ENCODE assay signal across 1 cellular context in genomic region chr14:95507701-95508103, GRCh38.
TF ChIP-seq lines count a peak whose summit lies in the region.

No MANE protein-coding gene starts in this region.

TF ChIP-seq in GM23338, 12 proteins besides CTCF, POLR2A, EP300 and RAD21 (continued from another document):
- TF ChIP-seq, protein P1, sequence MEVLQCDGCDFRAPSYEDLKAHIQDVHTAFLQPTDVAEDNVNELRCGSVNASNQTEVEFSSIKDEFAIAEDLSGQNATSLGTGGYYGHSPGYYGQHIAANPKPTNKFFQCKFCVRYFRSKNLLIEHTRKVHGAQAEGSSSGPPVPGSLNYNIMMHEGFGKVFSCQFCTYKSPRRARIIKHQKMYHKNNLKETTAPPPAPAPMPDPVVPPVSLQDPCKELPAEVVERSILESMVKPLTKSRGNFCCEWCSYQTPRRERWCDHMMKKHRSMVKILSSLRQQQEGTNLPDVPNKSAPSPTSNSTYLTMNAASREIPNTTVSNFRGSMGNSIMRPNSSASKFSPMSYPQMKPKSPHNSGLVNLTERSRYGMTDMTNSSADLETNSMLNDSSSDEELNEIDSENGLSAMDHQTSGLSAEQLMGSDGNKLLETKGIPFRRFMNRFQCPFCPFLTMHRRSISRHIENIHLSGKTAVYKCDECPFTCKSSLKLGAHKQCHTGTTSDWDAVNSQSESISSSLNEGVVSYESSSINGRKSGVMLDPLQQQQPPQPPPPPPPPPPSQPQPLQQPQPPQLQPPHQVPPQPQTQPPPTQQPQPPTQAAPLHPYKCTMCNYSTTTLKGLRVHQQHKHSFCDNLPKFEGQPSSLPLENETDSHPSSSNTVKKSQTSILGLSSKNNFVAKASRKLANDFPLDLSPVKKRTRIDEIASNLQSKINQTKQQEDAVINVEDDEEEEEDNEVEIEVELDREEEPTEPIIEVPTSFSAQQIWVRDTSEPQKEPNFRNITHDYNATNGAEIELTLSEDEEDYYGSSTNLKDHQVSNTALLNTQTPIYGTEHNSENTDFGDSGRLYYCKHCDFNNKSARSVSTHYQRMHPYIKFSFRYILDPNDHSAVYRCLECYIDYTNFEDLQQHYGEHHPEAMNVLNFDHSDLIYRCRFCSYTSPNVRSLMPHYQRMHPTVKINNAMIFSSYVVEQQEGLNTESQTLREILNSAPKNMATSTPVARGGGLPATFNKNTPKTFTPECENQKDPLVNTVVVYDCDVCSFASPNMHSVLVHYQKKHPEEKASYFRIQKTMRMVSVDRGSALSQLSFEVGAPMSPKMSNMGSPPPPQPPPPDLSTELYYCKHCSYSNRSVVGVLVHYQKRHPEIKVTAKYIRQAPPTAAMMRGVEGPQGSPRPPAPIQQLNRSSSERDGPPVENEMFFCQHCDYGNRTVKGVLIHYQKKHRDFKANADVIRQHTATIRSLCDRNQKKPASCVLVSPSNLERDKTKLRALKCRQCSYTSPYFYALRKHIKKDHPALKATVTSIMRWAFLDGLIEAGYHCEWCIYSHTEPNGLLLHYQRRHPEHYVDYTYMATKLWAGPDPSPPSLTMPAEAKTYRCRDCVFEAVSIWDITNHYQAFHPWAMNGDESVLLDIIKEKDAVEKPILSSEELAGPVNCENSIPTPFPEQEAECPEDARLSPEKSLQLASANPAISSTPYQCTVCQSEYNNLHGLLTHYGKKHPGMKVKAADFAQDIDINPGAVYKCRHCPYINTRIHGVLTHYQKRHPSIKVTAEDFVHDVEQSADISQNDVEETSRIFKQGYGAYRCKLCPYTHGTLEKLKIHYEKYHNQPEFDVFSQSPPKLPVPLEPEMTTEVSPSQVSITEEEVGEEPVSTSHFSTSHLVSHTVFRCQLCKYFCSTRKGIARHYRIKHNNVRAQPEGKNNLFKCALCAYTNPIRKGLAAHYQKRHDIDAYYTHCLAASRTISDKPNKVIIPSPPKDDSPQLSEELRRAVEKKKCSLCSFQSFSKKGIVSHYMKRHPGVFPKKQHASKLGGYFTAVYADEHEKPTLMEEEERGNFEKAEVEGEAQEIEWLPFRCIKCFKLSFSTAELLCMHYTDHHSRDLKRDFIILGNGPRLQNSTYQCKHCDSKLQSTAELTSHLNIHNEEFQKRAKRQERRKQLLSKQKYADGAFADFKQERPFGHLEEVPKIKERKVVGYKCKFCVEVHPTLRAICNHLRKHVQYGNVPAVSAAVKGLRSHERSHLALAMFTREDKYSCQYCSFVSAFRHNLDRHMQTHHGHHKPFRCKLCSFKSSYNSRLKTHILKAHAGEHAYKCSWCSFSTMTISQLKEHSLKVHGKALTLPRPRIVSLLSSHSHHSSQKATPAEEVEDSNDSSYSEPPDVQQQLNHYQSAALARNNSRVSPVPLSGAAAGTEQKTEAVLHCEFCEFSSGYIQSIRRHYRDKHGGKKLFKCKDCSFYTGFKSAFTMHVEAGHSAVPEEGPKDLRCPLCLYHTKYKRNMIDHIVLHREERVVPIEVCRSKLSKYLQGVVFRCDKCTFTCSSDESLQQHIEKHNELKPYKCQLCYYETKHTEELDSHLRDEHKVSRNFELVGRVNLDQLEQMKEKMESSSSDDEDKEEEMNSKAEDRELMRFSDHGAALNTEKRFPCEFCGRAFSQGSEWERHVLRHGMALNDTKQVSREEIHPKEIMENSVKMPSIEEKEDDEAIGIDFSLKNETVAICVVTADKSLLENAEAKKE (CRISPR knock-in tag; IDR thresholded peaks at IDR 0.05): no peak
TF ChIP-seq in GM23338: peak in this region for 0.
